ENCODE assay signal across 16 cellular contexts in the genomic region with DNA sequence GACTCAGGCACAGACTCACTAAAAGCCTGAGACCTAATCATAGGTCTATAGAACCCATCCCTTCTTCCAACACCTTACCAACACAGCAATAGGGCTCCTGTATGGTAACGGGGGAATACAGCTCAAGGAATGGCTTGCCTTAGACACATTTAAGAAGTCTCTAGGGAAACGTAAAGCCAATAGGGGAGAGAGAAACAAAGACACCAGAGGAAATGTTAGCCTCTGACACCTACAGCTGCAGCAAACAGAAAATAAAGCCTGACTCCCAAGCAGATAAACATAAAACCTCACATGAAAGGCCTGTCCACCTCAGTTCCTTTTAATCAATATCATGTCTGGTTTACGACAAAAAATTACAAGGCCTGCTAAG. TPM values are rescaled to one million over a fixed set of nuclear protein-coding genes. Genes with fewer than 3 reads are reported as not detected.
DNase-seq lines count a peak whose midpoint lies in the region; ATAC-seq and TF ChIP-seq lines count a peak whose summit lies in the region.
"Had no signal": no experiment of that assay in that cellular context is flagged by ENCODE, and none has a peak within 500 bp of the region (broad histone marks: within the 10 kb centered on the region; RNA-seq: fewer than 3 reads in every experiment).

No MANE protein-coding gene starts in this region.

- no peaks in the 10 kb centered on the region for H3K9me3 Mint-ChIP-seq in GM23338
- peaks cover 1% of the 10 kb centered on the region for H3K9me3 Mint-ChIP-seq in neural progenitor cell
- no peaks in the 10 kb centered on the region for H3K9me3 Mint-ChIP-seq in natural killer cell
- H3K9me3 Mint-ChIP-seq: CD14-positive monocyte; CD8-positive, alpha-beta T cell had no signal

- H3K4me3 ChIP-seq in A673 (ENCODE audit: low read depth, low read length, poor library complexity, severe bottlenecking): no peak overlapping the region
- no peak overlapping the region for H3K4me3 ChIP-seq in GM23338
- H3K4me3 ChIP-seq in PC-3 (ENCODE audit: low read length): no peak overlapping the region
- no peak overlapping the region for H3K4me3 ChIP-seq in neural progenitor cell
- no peak overlapping the region for H3K4me3 ChIP-seq in suprapubic skin
- H3K4me3 ChIP-seq: GM23248, HAP-1 had no signal

- no peak for TF ChIP-seq POLR2A in suprapubic skin (IDR thresholded peaks at IDR 0.05)

- H3K36me3 ChIP-seq in A673 (ENCODE audit: insufficient read depth, low read length, poor library complexity, severe bottlenecking) (no peaks in the 10 kb centered on the region), GM23338 (ENCODE audit: insufficient read depth) (no peaks in the 10 kb centered on the region), PC-3 (ENCODE audit: low read depth, low read length) (no peaks in the 10 kb centered on the region), neural progenitor cell (no peaks in the 10 kb centered on the region), suprapubic skin (no peaks in the 10 kb centered on the region)
- H3K36me3 ChIP-seq: BE2C, HAP-1 had no signal

- H3K9me2 ChIP-seq in GM23338 (ENCODE audit: insufficient read depth) (no peaks in the 10 kb centered on the region), PC-3 (replicated peaks; ENCODE audit: low read length) (no peaks in the 10 kb centered on the region)

- peaks cover 5% of the 10 kb centered on the region for H3K27me3 Mint-ChIP-seq in GM23338 (ENCODE audit: insufficient read depth, low read depth, poor library complexity)
- H3K27me3 Mint-ChIP-seq in neural progenitor cell (ENCODE audit: insufficient read depth, low read depth): no peaks in the 10 kb centered on the region
- H3K27me3 Mint-ChIP-seq in natural killer cell (ENCODE audit: low read depth in 2 of 2): no peaks in the 10 kb centered on the region

- no peak overlapping the region for H3K27ac ChIP-seq in A673 (ENCODE audit: low read depth, low read length, poor library complexity, severe bottlenecking)
- H3K27ac ChIP-seq in GM23338 (ENCODE audit: low read depth): no peak overlapping the region
- H3K27ac ChIP-seq in PC-3 (ENCODE audit: low read length): no peak overlapping the region
- no peak overlapping the region for H3K27ac ChIP-seq in neural progenitor cell
- no peak overlapping the region for H3K27ac ChIP-seq in suprapubic skin
- H3K27ac ChIP-seq: GM23248 had no signal

- H3K4me2 ChIP-seq in GM23338 (no peak overlapping the region), PC-3 (ENCODE audit: low read length) (no peak overlapping the region), neural progenitor cell (no peak overlapping the region)

- ATAC-seq in GM23338 (no peak), PC-3 (no peak), natural killer cell (no peak)
- ATAC-seq: CD8-positive, alpha-beta T cell had no signal

- BruUV-seq in A673 (replicated peaks; lab: Mats Ljungman, UMichigan) (no TSS peak), PC-3 (replicated peaks; lab: Mats Ljungman, UMichigan) (no TSS peak)

- H3K79me2 ChIP-seq in GM23338 (replicated peaks; ENCODE audit: insufficient read depth) (no peaks in the 10 kb centered on the region), PC-3 (ENCODE audit: low read length) (no peaks in the 10 kb centered on the region), neural progenitor cell (ENCODE audit: low read depth) (no peaks in the 10 kb centered on the region)

- H3F3A ChIP-seq in GM23338 (replicated peaks; ENCODE audit: low read depth): no peaks in the 10 kb centered on the region
- H3F3A ChIP-seq in PC-3 (ENCODE audit: low read length, unreplicated experiment): no peaks in the 10 kb centered on the region
- peaks cover 11% of the 10 kb centered on the region for H3F3A ChIP-seq in neural progenitor cell (ENCODE audit: low read depth)

- CTCF ChIA-PET in A673 (lab: Charles Lee): no interaction called here
- CTCF ChIA-PET in PC-3 (lab: Charles Lee): no interaction called here

- 92% methylated on average over 3 of the region's 3 CpGs for WGBS in suprapubic skin

- H3K9me3 ChIP-seq in A673 (ENCODE audit: low read depth, low read length, poor library complexity, severe bottlenecking): no peaks in the 10 kb centered on the region
- H3K9me3 ChIP-seq in PC-3 (ENCODE audit: low read length): no peaks in the 10 kb centered on the region
- H3K9me3 ChIP-seq in neural progenitor cell (ENCODE audit: low read depth): no peaks in the 10 kb centered on the region
- no peaks in the 10 kb centered on the region for H3K9me3 ChIP-seq in suprapubic skin
- H3K9me3 ChIP-seq: BE2C, HAP-1 had no signal

- H3K4me3 Mint-ChIP-seq in GM23338 (no peak overlapping the region), neural progenitor cell (no peak overlapping the region), natural killer cell (no peak overlapping the region)
- H3K4me3 Mint-ChIP-seq: CD14-positive monocyte; CD8-positive, alpha-beta T cell had no signal

- H3K4me1 Mint-ChIP-seq in GM23338 (peaks cover 8% of the 10 kb centered on the region), neural progenitor cell (peaks cover 15% of the 10 kb centered on the region), natural killer cell (no peaks in the 10 kb centered on the region)

- H3K4me1 ChIP-seq in A673 (ENCODE audit: insufficient read depth, low read length, poor library complexity, severe bottlenecking): peaks cover 17% of the 10 kb centered on the region
- no peaks in the 10 kb centered on the region for H3K4me1 ChIP-seq in GM23338 (ENCODE audit: insufficient read depth)
- H3K4me1 ChIP-seq in PC-3 (ENCODE audit: insufficient read depth, low read length): no peaks in the 10 kb centered on the region
- H3K4me1 ChIP-seq in neural progenitor cell: peaks cover 18% of the 10 kb centered on the region
- H3K4me1 ChIP-seq in suprapubic skin: peaks cover 20% of the 10 kb centered on the region
- H3K4me1 ChIP-seq: HAP-1 had no signal

- peak overlapping the region; percentile 60; the same call in 1 of the 2 replicates for H2AFZ ChIP-seq in GM23338
- 0 out of 2 replicates have a peak overlapping the region, but pooled peaks have one; percentile 37 for H2AFZ ChIP-seq in PC-3 (ENCODE audit: low read length)
- peak overlapping the region; percentile 52 for H2AFZ ChIP-seq in neural progenitor cell (replicated peaks)
- H2AFZ ChIP-seq: GM23248 had no signal

- H3K9ac ChIP-seq in PC-3 (ENCODE audit: low read length) (no peak overlapping the region), neural progenitor cell (no peak overlapping the region)
- H3K9ac ChIP-seq: GM23248 had no signal

- POLR2A ChIA-PET in A673 (lab: Charles Lee; ENCODE audit: low non-redundant PET) (no interaction called here), PC-3 (lab: Charles Lee; ENCODE audit: unreplicated experiment) (no interaction called here)

- H3K36me3 Mint-ChIP-seq in GM23338 (ENCODE audit: low read depth) (no peaks in the 10 kb centered on the region; the same call in 2 of the 3 replicates), neural progenitor cell (no peaks in the 10 kb centered on the region), natural killer cell (no peaks in the 10 kb centered on the region)
- H3K36me3 Mint-ChIP-seq: CD14-positive monocyte; CD8-positive, alpha-beta T cell had no signal

- no peak for TF ChIP-seq EP300 in suprapubic skin (IDR thresholded peaks at IDR 0.05)

- no peak for TF ChIP-seq CTCF in A673 (conservative IDR thresholded peaks at IDR 0.05; ENCODE audit: low read depth, low read length)
- no peak for TF ChIP-seq CTCF in GM23338 (conservative IDR thresholded peaks at IDR 0.05; ENCODE audit: low read depth in 2 of 2)
- TF ChIP-seq CTCF in PC-3 (conservative IDR thresholded peaks at IDR 0.05; ENCODE audit: low read depth, low read length): no peak
- TF ChIP-seq CTCF in neural progenitor cell (IDR thresholded peaks at IDR 0.05): no peak
- TF ChIP-seq CTCF in suprapubic skin (IDR thresholded peaks at IDR 0.05): no peak
- TF ChIP-seq CTCF in natural killer cell (IDR thresholded peaks at IDR 0.05): no peak

- H3K27ac Mint-ChIP-seq in GM23338: no peak overlapping the region
- H3K27ac Mint-ChIP-seq in neural progenitor cell: no peak overlapping the region
- H3K27ac Mint-ChIP-seq in natural killer cell: no peak overlapping the region
- H3K27ac Mint-ChIP-seq: CD14-positive monocyte; CD8-positive, alpha-beta T cell had no signal

- H4K20me1 ChIP-seq in GM23338 (replicated peaks; ENCODE audit: insufficient read depth): no peaks in the 10 kb centered on the region
- no peaks in the 10 kb centered on the region for H4K20me1 ChIP-seq in PC-3 (ENCODE audit: low read length)
- no peaks in the 10 kb centered on the region for H4K20me1 ChIP-seq in neural progenitor cell (ENCODE audit: low read depth)

- H3K27me3 ChIP-seq in A673 (replicated peaks; ENCODE audit: insufficient read depth, low read depth, low read length, poor library complexity) (no peaks in the 10 kb centered on the region), GM23338 (ENCODE audit: insufficient read depth) (no peaks in the 10 kb centered on the region), PC-3 (ENCODE audit: low read length) (no peaks in the 10 kb centered on the region), neural progenitor cell (no peaks in the 10 kb centered on the region), suprapubic skin (no peaks in the 10 kb centered on the region)
- H3K27me3 ChIP-seq: BE2C had no signal

- intact Hi-C loops in A673 (cut with micrococcal nuclease; ENCODE audit: unreplicated experiment) (loop anchor here (5.0 kb wide), 1 partner anchor 52 kb away; a partner anchor contains a TSS), PC-3 (cut with micrococcal nuclease) (no loop called here), natural killer cell (cut with micrococcal nuclease) (no loop called here)

- DNase-seq in A673 (ENCODE audit: low spot score): peak; percentile 51
- DNase-seq in GM23338 (ENCODE audit: low spot score): no peak
- no peak for DNase-seq in PC-3
- DNase-seq in neural progenitor cell (ENCODE audit: low spot score): no peak
- DNase-seq in inferior parietal cortex (ENCODE audit: extremely low spot score): no peak
- DNase-seq in suprapubic skin (ENCODE audit: low spot score in 2 of 2): no peak
- no peak for DNase-seq in natural killer cell
- DNase-seq: BE2C; CD8-positive, alpha-beta T cell; COR-L47; DMS153; DMS79 treated with DMSO at 0.1 percent for 48 hours; EL; GM23248 had no signal

RNA-seq across cellular contexts. Expression of a gene that starts 51.1 kb away (rescaled TPM):
- total RNA-seq in A673 (2021) (27.5 TPM in 2 replicates), PC-3 (2014; rRNA removed) (7.5 and 8.2 TPM in 2 replicates), neural progenitor cell (ENCODE audit: low replicate concordance) (13.9 and 29.3 TPM in 2 replicates), suprapubic skin (10 to 100 TPM; 40.5 to 66.1 (median 47.2) TPM), natural killer cell (100 to 1,000 TPM; 122 to 149 (median 124) TPM)
- total RNA-seq in GM23338 (2014; rRNA removed; shearing (Covaris generic)): 13.1 and 15.1 TPM in 2 replicates
- 6.4 and 7.1 TPM in 2 replicates for polyA plus RNA-seq in GM23338 (2016; fragmentation: Nextera tagmentation; extraction: Ambion mirVana)
